ENCODE assay signal across 29 cellular contexts in the genomic region with DNA sequence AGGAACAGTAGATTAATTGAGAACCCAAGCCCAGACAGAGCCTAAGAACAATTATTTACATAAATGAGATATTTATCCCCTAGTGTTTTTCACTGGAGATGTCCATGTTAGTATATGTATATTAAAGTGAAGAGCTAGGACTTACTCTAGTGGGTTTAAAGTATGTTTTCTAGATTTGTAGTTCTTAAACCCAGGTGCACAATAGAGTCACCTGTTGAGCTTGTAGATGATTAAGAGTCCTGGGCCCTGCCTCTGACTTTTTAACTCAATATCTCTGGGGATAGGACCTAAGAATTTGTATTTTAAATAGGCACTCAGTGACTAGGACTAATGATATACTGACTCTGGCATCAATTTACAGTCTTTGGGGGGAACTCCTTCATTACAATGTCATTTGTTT.
"Had no signal": no experiment of that assay in that cellular context is flagged by ENCODE, and none has a peak within 500 bp of the region (broad histone marks: within the 10 kb centered on the region; RNA-seq: fewer than 3 reads in every experiment).

No MANE protein-coding gene starts in this region.

- H3K27ac ChIP-seq: colonic mucosa, coronary artery, dorsolateral prefrontal cortex, epithelial cell of prostate, esophagus muscularis mucosa, esophagus squamous epithelium, foreskin keratinocyte, gastrocnemius medialis, gastroesophageal sphincter, heart left ventricle, heart right ventricle, hepatocyte had no signal

- H2AFZ ChIP-seq: hepatocyte had no signal

- H3K4me1 ChIP-seq: colonic mucosa, esophagus muscularis mucosa, esophagus squamous epithelium, foreskin keratinocyte, gastrocnemius medialis, gastroesophageal sphincter, heart left ventricle, heart right ventricle had no signal

- H3K4me3 ChIP-seq: colonic mucosa, coronary artery, dorsolateral prefrontal cortex, esophagus muscularis mucosa, esophagus squamous epithelium, gastrocnemius medialis, gastroesophageal sphincter, heart left ventricle, heart right ventricle, hepatocyte had no signal

- FAIRE-seq: colon, endometrium, endothelial cell of umbilical vein, frontal cortex had no signal

- H3K4me2 ChIP-seq: hepatocyte had no signal

- DNase-seq: colonic mucosa; cortex of kidney; dermis blood vessel endothelial cell; dorsolateral prefrontal cortex; effector CD4-positive, alpha-beta T cell; effector CD8-positive, alpha-beta T cell; effector memory CD4-positive, alpha-beta T cell; effector memory CD8-positive, alpha-beta T cell; endodermal cell; erythroblast; esophagus squamous epithelium; foreskin fibroblast; foreskin keratinocyte; foreskin melanocyte; gastrocnemius medialis; glutamatergic neuron; head of caudate nucleus; heart left ventricle; heart right ventricle had no signal

- ATAC-seq: effector memory CD8-positive, alpha-beta T cell; esophagus mucosa; foreskin keratinocyte; gastrocnemius medialis; gastroesophageal sphincter; heart left ventricle; heart right ventricle had no signal

- H3K9me3 ChIP-seq: colonic mucosa, esophagus muscularis mucosa, esophagus squamous epithelium, gastrocnemius medialis, gastroesophageal sphincter, heart left ventricle, heart right ventricle had no signal

- H3K27me3 ChIP-seq: colonic mucosa, dorsolateral prefrontal cortex, esophagus muscularis mucosa, esophagus squamous epithelium, foreskin keratinocyte, gastrocnemius medialis, gastroesophageal sphincter, heart left ventricle, heart right ventricle, hepatocyte had no signal

- H3K79me2 ChIP-seq: hepatocyte had no signal

- H3K36me3 ChIP-seq: colonic mucosa, esophagus muscularis mucosa, esophagus squamous epithelium, gastrocnemius medialis, gastroesophageal sphincter, heart left ventricle, heart right ventricle had no signal
